ENCODE assay signal across 11 cellular contexts in the genomic region with DNA sequence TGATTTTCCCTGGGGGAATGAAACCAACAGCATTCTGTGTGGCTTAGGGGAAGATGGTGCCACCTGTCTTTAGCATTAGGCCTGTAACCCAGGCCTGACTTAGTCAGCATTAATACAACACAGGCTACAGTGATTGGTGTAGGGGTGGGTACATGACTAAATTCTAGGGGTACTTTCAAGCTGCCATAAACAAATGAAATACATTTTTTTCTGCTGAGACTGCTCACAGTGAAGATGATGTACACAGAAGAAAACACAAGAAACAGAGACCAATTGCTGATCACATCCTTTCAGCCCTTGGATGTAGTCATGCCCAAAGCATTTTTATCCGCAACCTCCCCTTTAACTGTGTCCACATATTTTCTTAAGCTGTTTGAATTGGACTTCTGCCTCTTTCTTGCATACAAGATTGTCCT.
DNase-seq lines count a peak whose midpoint lies in the region; ATAC-seq, FAIRE-seq and TF ChIP-seq lines count a peak whose summit lies in the region.
"Had no signal": no experiment of that assay in that cellular context is flagged by ENCODE, and none has a peak within 500 bp of the region (broad histone marks: within the 10 kb centered on the region; RNA-seq: fewer than 3 reads in every experiment).

No MANE protein-coding gene starts in this region.

- no peak overlapping the region for H4K8ac ChIP-seq in H9 (replicated peaks; ENCODE audit: insufficient read length, low read depth, low read length)

- TF ChIP-seq CTCF in A549 (IDR thresholded peaks at IDR 0.05) (no peak), H9 (conservative IDR thresholded peaks at IDR 0.05) (peak; percentile 15; the same call in 1 of the 3 replicates)

- no peak overlapping the region for H3K4me2 ChIP-seq in A549
- no peak overlapping the region for H3K4me2 ChIP-seq in H9 (ENCODE audit: insufficient read depth, insufficient read length, low read length)
- H3K4me2 ChIP-seq: BLaER1 had no signal

- no peaks in the 10 kb centered on the region for H3K9me3 Mint-ChIP-seq in H9

- peaks cover 14% of the 10 kb centered on the region in 2 experiments for H3K4me1 Mint-ChIP-seq in H9

- H4K5ac ChIP-seq in H9 (ENCODE audit: insufficient read length, low read depth, low read length): no peak overlapping the region

- H2BK20ac ChIP-seq in H9 (ENCODE audit: low read depth, low read length, poor library complexity, severe bottlenecking): no peak overlapping the region

- FAIRE-seq in A549 (lab: Jason Lieb, UNC): no peak
- FAIRE-seq: HepG2 had no signal

- H3K79me2 ChIP-seq in H9 (ENCODE audit: insufficient read depth, low read length): no peaks in the 10 kb centered on the region

- no peak overlapping the region for H3K4me3 ChIP-seq in A549
- H3K4me3 ChIP-seq: BLaER1 had no signal

- H3K27ac Mint-ChIP-seq in H9: no peak overlapping the region
- H3K27ac Mint-ChIP-seq: activated naive CD4-positive, alpha-beta T cell treated with anti-CD3 and anti-CD28 coated beads, Interleukin-2, amount 50 U/mL, for 72 hours had no signal

- H4K20me1 ChIP-seq in H9 (ENCODE audit: control insufficient read depth, insufficient read depth, insufficient read length): no peaks in the 10 kb centered on the region
- H4K20me1 ChIP-seq: BLaER1 had no signal

- H3K79me1 ChIP-seq in H9 (ENCODE audit: insufficient read depth, low read depth, low read length, poor library complexity, severe bottlenecking): no peaks in the 10 kb centered on the region

- H3K4me3 Mint-ChIP-seq in H9: no peak overlapping the region

- H2BK15ac ChIP-seq in H9 (ENCODE audit: low read depth, low read length): no peak overlapping the region

- intact Hi-C loops in posterior vena cava (cut with DNase I): no loop called here

- H3K23me2 ChIP-seq in H9 (ENCODE audit: insufficient read length, low read depth, low read length, poor library complexity, severe bottlenecking): no peaks in the 10 kb centered on the region

- H3K9ac ChIP-seq in H9 (ENCODE audit: extremely low read depth, insufficient read length, low read length): no peak overlapping the region
- H3K9ac ChIP-seq: BLaER1 had no signal

- no peak overlapping the region for H2AK5ac ChIP-seq in H9 (ENCODE audit: insufficient read length, low read length)

- TF ChIP-seq RAD21 in A549 (conservative IDR thresholded peaks at IDR 0.05 in 1 of 2, IDR thresholded peaks at IDR 0.05 in 1 of 2): no peak

- WGBS in A549 (ENCODE audit: missing lambda C conversion rate): 29% methylated on average over 1 of the region's 1 CpG
- WGBS in H9 (ENCODE audit: extremely low coverage, insufficient read length, low lambda C conversion rate): no CpG with 5 or more reads among the region's 1 CpG

- H3K9me3 ChIP-seq in A549: no peaks in the 10 kb centered on the region
- H3K9me3 ChIP-seq in H9 (ENCODE audit: control insufficient read depth, low read depth, low read length): no peaks in the 10 kb centered on the region
- H3K9me3 ChIP-seq: BLaER1 had no signal

- POLR2A ChIA-PET in A549 (lab: Yijun Ruan, JAX): no interaction called here

- DNase-seq in A549 (ENCODE audit: low read depth in 1 of 2, low spot score in 1 of 2): peak in 1 of 2 experiments; percentile 10
- DNase-seq in H9: no peak
- DNase-seq in amniotic epithelial cell (ENCODE audit: low read depth): peak; percentile 92
- peak; percentile 31 for DNase-seq in hepatic stellate cell (ENCODE audit: low spot score)
- no peak for DNase-seq in HuH-7 (ENCODE audit: low spot score)
- DNase-seq in NCI-H2171 treated with DMSO at 0.1 percent for 48 hours (lab: John Stamatoyannopoulos, UW): no peak
- DNase-seq in OCI-M1 (lab: John Stamatoyannopoulos, UW): no peak
- no peak for DNase-seq in posterior vena cava (ENCODE audit: low spot score)

- TF ChIP-seq EP300 in A549 (IDR thresholded peaks at IDR 0.05): no peak

- no peak overlapping the region for H2BK12ac ChIP-seq in H9 (ENCODE audit: insufficient read length, low read depth, low read length)

- no peak overlapping the region for H3K4ac ChIP-seq in H9 (ENCODE audit: low read depth, low read length)

- H3K27ac ChIP-seq in A549 (no peak overlapping the region), H9 (ENCODE audit: insufficient read length, low read depth, low read length) (no peak overlapping the region)
- H3K27ac ChIP-seq: BLaER1 had no signal

- H2BK120ac ChIP-seq in H9 (ENCODE audit: low read depth, low read length, poor library complexity, severe bottlenecking): no peak overlapping the region

- no peaks in the 10 kb centered on the region for H3K27me3 Mint-ChIP-seq in H9 (ENCODE audit: low read depth)

- no peaks in the 10 kb centered on the region for H3K4me1 ChIP-seq in A549
- H3K4me1 ChIP-seq in H9 (ENCODE audit: insufficient read depth, low read length): no peaks in the 10 kb centered on the region
- H3K4me1 ChIP-seq: BLaER1 had no signal

- H3K14ac ChIP-seq in H9 (ENCODE audit: insufficient read depth, low read length): no peak overlapping the region

- CTCF ChIA-PET in A549 (lab: Yijun Ruan, JAX): interaction anchor here (0.6 to 1.3 kb wide), 2 partner anchors 8 to 471 kb away, joined by 3 to 4 read pairs; no protein-coding TSS in a partner anchor

- H2BK5ac ChIP-seq in H9 (ENCODE audit: insufficient read length, low read length): no peak overlapping the region

- no peak overlapping the region for H3K18ac ChIP-seq in H9 (ENCODE audit: insufficient read length, low read depth, low read length)

- H2AFZ ChIP-seq in H9 (ENCODE audit: low read length): no peak overlapping the region

- no peak overlapping the region for H3T11ph ChIP-seq in H9 (ENCODE audit: low read length)

- H4K91ac ChIP-seq in H9 (ENCODE audit: insufficient read length, low read depth, low read length): no peak overlapping the region

- no peak for TF ChIP-seq POLR2A in A549 (IDR thresholded peaks at IDR 0.05; ENCODE audit: low read length)

- H3K23ac ChIP-seq in H9 (ENCODE audit: insufficient read length, low read depth, low read length): no peak overlapping the region

- H3K27me3 ChIP-seq in H9 (ENCODE audit: insufficient read depth, low read length): no peaks in the 10 kb centered on the region
- H3K27me3 ChIP-seq: BLaER1 had no signal

- H3K56ac ChIP-seq in H9 (ENCODE audit: insufficient read length, low read depth, low read length): no peak overlapping the region

- no peaks in the 10 kb centered on the region for H3K36me3 Mint-ChIP-seq in H9 (ENCODE audit: insufficient read depth in 1 of 3, low read depth in 3 of 3)
- H3K36me3 Mint-ChIP-seq: activated naive CD4-positive, alpha-beta T cell treated with anti-CD3 and anti-CD28 coated beads, Interleukin-2, amount 50 U/mL, for 72 hours had no signal

- peak; percentile 60 to 66 for ATAC-seq in A549
- ATAC-seq: activated naive CD4-positive, alpha-beta T cell treated with anti-CD3 and anti-CD28 coated beads, Interleukin-2, amount 50 U/mL, for 72 hours; HepG2 had no signal

TF ChIP-seq in A549, 52 proteins besides CTCF, POLR2A, EP300 and RAD21:
- TF ChIP-seq MAZ (IDR thresholded peaks at IDR 0.05; ENCODE audit: borderline replicate concordance, low read depth, low read length) (no peak), MYC (IDR thresholded peaks at IDR 0.05; ENCODE audit: borderline replicate concordance, low read length) (no peak), HEYL (CRISPR knock-in tag; IDR thresholded peaks at IDR 0.05) (no peak), EHMT2 (IDR thresholded peaks at IDR 0.05; ENCODE audit: low read depth) (no peak)
- TF ChIP-seq, protein P1, sequence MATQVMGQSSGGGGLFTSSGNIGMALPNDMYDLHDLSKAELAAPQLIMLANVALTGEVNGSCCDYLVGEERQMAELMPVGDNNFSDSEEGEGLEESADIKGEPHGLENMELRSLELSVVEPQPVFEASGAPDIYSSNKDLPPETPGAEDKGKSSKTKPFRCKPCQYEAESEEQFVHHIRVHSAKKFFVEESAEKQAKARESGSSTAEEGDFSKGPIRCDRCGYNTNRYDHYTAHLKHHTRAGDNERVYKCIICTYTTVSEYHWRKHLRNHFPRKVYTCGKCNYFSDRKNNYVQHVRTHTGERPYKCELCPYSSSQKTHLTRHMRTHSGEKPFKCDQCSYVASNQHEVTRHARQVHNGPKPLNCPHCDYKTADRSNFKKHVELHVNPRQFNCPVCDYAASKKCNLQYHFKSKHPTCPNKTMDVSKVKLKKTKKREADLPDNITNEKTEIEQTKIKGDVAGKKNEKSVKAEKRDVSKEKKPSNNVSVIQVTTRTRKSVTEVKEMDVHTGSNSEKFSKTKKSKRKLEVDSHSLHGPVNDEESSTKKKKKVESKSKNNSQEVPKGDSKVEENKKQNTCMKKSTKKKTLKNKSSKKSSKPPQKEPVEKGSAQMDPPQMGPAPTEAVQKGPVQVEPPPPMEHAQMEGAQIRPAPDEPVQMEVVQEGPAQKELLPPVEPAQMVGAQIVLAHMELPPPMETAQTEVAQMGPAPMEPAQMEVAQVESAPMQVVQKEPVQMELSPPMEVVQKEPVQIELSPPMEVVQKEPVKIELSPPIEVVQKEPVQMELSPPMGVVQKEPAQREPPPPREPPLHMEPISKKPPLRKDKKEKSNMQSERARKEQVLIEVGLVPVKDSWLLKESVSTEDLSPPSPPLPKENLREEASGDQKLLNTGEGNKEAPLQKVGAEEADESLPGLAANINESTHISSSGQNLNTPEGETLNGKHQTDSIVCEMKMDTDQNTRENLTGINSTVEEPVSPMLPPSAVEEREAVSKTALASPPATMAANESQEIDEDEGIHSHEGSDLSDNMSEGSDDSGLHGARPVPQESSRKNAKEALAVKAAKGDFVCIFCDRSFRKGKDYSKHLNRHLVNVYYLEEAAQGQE (IDR thresholded peaks at IDR 0.05): no peak

Comparison
In these comparisons a context has a peak if more than half of its experiments do, and no peak if none do; other contexts are left out.
1. DNase-seq: peak in amniotic epithelial cell (single experiment) and hepatic stellate cell (single experiment); none in H9 (single experiment), HuH-7 (single experiment), NCI-H2171 treated with DMSO at 0.1 percent for 48 hours (single experiment), OCI-M1 (single experiment) and posterior vena cava (single experiment).